Comparison of ENCODE assay signal across 1 cellular context in genomic region chr1:32073387-32074229, GRCh38.
TF ChIP-seq lines count a peak whose summit lies in the region.

No MANE protein-coding gene starts in this region.

TF ChIP-seq in K562, 482 proteins besides CTCF, POLR2A, EP300 and RAD21 (continues in another document):
- TF ChIP-seq E2F3 (CRISPR knock-in tag; IDR thresholded peaks at IDR 0.05) (no peak), KDM2B (CRISPR knock-in tag; IDR thresholded peaks at IDR 0.05) (no peak), ZNF740 (CRISPR knock-in tag; IDR thresholded peaks at IDR 0.05) (no peak), ZNF740 (tag; IDR thresholded peaks at IDR 0.05) (no peak), ZNF655 (CRISPR knock-in tag; IDR thresholded peaks at IDR 0.05) (no peak), ZNF121 (CRISPR knock-in tag; conservative IDR thresholded peaks at IDR 0.05) (no peak), ZFP30 (CRISPR knock-in tag; IDR thresholded peaks at IDR 0.05; ENCODE audit: borderline replicate concordance) (no peak), YY1 (IDR thresholded peaks at IDR 0.05; ENCODE audit: borderline replicate concordance in 1 of 3, control insufficient read depth in 1 of 3, extremely low read depth in 1 of 3, insufficient read depth in 3 of 3, insufficient read length in 1 of 3, insufficient replicate concordance in 2 of 3, low read depth in 1 of 3, low read length in 2 of 3) (no peak), MTA2 (IDR thresholded peaks at IDR 0.05; ENCODE audit: low read depth) (no peak), ZNF668 (CRISPR knock-in tag; IDR thresholded peaks at IDR 0.05) (no peak), HLTF (IDR thresholded peaks at IDR 0.05) (no peak), NFE2L1 (tag; IDR thresholded peaks at IDR 0.05; ENCODE audit: borderline replicate concordance, low read depth) (no peak), ELF4 (CRISPR knock-in tag; IDR thresholded peaks at IDR 0.05) (peak; percentile 46; the same call in 1 of the 2 replicates), IFI16 (CRISPR knock-in tag; IDR thresholded peaks at IDR 0.05) (no peak), HMBOX1 (IDR thresholded peaks at IDR 0.05) (no peak), FOXM1 (IDR thresholded peaks at IDR 0.05; ENCODE audit: low read depth) (no peak), FOXM1 (CRISPR knock-in tag; IDR thresholded peaks at IDR 0.05; ENCODE audit: low read depth) (no peak), ARID2 (IDR thresholded peaks at IDR 0.05) (no peak), HES1 (IDR thresholded peaks at IDR 0.05; ENCODE audit: low read depth) (no peak), NFIC (IDR thresholded peaks at IDR 0.05) (peak; percentile 67), ZBTB26 (CRISPR knock-in tag; IDR thresholded peaks at IDR 0.05) (peak; percentile 60; the same call in 1 of the 2 replicates), SP1 (CRISPR knock-in tag; IDR thresholded peaks at IDR 0.05) (no peak), TBL1XR1 (IDR thresholded peaks at IDR 0.05; ENCODE audit: low read length in 2 of 2) (0 out of 4 replicates have a peak, but pooled peaks of 1 of the 2 experiments have one; percentile 16), ZBTB7A (IDR thresholded peaks at IDR 0.05; ENCODE audit: borderline replicate concordance, control insufficient read depth, low read depth, low read length) (peak; percentile 88; the same call in 1 of the 2 replicates), SETDB1 (IDR thresholded peaks at IDR 0.05; ENCODE audit: low read length) (no peak), ARID1B (IDR thresholded peaks at IDR 0.05) (peak; percentile 16; the same call in 1 of the 2 replicates), NONO (IDR thresholded peaks at IDR 0.05; ENCODE audit: low read depth in 2 of 2, low read length in 1 of 2) (no peak), ZFX (CRISPR knock-in tag; IDR thresholded peaks at IDR 0.05) (peak; percentile 12; the same call in 1 of the 2 replicates), ZNF354B (CRISPR knock-in tag; IDR thresholded peaks at IDR 0.05) (no peak), TAF1 (IDR thresholded peaks at IDR 0.05; ENCODE audit: control insufficient read depth, extremely low read depth, insufficient read depth, low read length, severe bottlenecking) (peak; percentile 2), RBM15 (IDR thresholded peaks at IDR 0.05; ENCODE audit: insufficient read depth, low read length) (no peak), PCBP1 (IDR thresholded peaks at IDR 0.05; ENCODE audit: low read depth, low read length, poor library complexity, severe bottlenecking) (no peak), MTF1 (CRISPR knock-in tag; IDR thresholded peaks at IDR 0.05; ENCODE audit: borderline replicate concordance) (no peak), SMARCE1 (IDR thresholded peaks at IDR 0.05) (0 out of 2 replicates have a peak, but pooled peaks have one; percentile 52), RCOR1 (IDR thresholded peaks at IDR 0.05; ENCODE audit: borderline replicate concordance in 1 of 2, low read depth in 2 of 2, low read length in 2 of 2) (no peak), ZNF699 (CRISPR knock-in tag; IDR thresholded peaks at IDR 0.05; ENCODE audit: insufficient replicate concordance) (no peak), ZNF253 (CRISPR knock-in tag; conservative IDR thresholded peaks at IDR 0.05) (no peak), XRCC3 (IDR thresholded peaks at IDR 0.05) (no peak), MLLT1 (IDR thresholded peaks at IDR 0.05) (0 out of 4 replicates have a peak, but pooled peaks of 1 of the 2 experiments have one; percentile 15), ZNF395 (CRISPR knock-in tag; IDR thresholded peaks at IDR 0.05) (no peak), ZC3H8 (IDR thresholded peaks at IDR 0.05) (no peak), KDM5B (IDR thresholded peaks at IDR 0.05; ENCODE audit: insufficient replicate concordance, low read depth, low read length) (no peak), HMGXB4 (CRISPR knock-in tag; IDR thresholded peaks at IDR 0.05) (0 out of 2 replicates have a peak, but pooled peaks have one; percentile 28), SREBF2 (CRISPR knock-in tag; IDR thresholded peaks at IDR 0.05) (no peak), HNRNPL (IDR thresholded peaks at IDR 0.05; ENCODE audit: low read depth, low read length) (no peak), HDGF (IDR thresholded peaks at IDR 0.05) (peak; percentile 66; the same call in 1 of the 2 replicates), EGR1 (conservative IDR thresholded peaks at IDR 0.05) (peak; percentile 32), PKNOX1 (IDR thresholded peaks at IDR 0.05) (peak; percentile 69; the same call in 1 of the 2 replicates), PHB (CRISPR knock-in tag; IDR thresholded peaks at IDR 0.05) (no peak), CBX5 (IDR thresholded peaks at IDR 0.05; ENCODE audit: borderline replicate concordance, low read depth) (no peak), FOXJ3 (CRISPR knock-in tag; IDR thresholded peaks at IDR 0.05) (no peak), ZNF197 (CRISPR knock-in tag; IDR thresholded peaks at IDR 0.05; ENCODE audit: low read depth) (no peak), STAG1 (CRISPR knock-in tag; IDR thresholded peaks at IDR 0.05; ENCODE audit: borderline replicate concordance) (no peak), CEBPZ (IDR thresholded peaks at IDR 0.05; ENCODE audit: borderline replicate concordance, low read depth, low read length) (no peak), CREB1 (IDR thresholded peaks at IDR 0.05) (no peak), CREB1 (CRISPR knock-in tag; IDR thresholded peaks at IDR 0.05) (no peak)
